In the genomic region with DNA sequence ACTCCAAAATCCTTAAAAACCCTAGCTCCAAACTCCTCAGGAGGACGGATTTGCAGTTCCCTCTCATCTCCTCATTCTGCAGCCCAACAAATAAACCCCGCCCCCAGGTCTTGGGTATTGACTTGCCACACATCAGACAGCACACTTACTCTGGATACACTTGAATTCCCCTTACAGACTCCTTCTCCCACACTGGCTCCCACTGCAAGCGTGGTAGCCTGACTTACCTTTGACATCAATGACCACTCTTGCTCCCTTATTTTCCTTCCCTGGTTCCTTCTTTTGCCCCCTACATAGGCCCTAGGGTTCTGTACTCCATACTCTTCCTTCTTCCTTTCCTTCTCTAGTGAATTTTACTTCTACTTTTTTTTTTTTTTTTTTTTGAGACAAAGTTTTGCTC, we compare ENCODE assay signal across 20 cellular contexts. TPM values are rescaled to one million over a fixed set of nuclear protein-coding genes. Genes with fewer than 3 reads are reported as not detected.
DNase-seq lines count a peak whose midpoint lies in the region; ATAC-seq and TF ChIP-seq lines count a peak whose summit lies in the region.
"Had no signal": no experiment of that assay in that cellular context is flagged by ENCODE, and none has a peak within 500 bp of the region (broad histone marks: within the 10 kb centered on the region; RNA-seq: fewer than 3 reads in every experiment).

No MANE protein-coding gene starts in this region.

- H3K27me3 Mint-ChIP-seq in activated CD4-positive, alpha-beta T cell treated with anti-CD3 and anti-CD28 coated beads, Interleukin-2, amount 10 ng/mL, durations not matched to agents 7 days and 5 days, result no peaks in the 10 kb centered on the region
- no peaks in the 10 kb centered on the region for H3K27me3 Mint-ChIP-seq in activated naive CD8-positive, alpha-beta T cell treated with anti-CD3 and anti-CD28 coated beads for 36 hours
- H3K27me3 Mint-ChIP-seq: activated CD4-positive, alpha-beta T cell treated with anti-CD3 and anti-CD28 coated beads for 36 hours; stimulated activated naive CD8-positive, alpha-beta T cell treated with anti-CD3 and anti-CD28 coated beads, Interleukin-15, amount 100 ng/mL, for 72 hours had no signal

- no peak for DNase-seq in activated CD4-positive, alpha-beta T cell treated with anti-CD3 and anti-CD28 coated beads, Interleukin-2, amount 10 ng/mL, durations not matched to agents 7 days and 5 days
- DNase-seq in activated CD4-positive, alpha-beta T cell treated with anti-CD3 and anti-CD28 coated beads for 48 hours, result no peak
- DNase-seq in activated naive CD8-positive, alpha-beta T cell treated with anti-CD3 and anti-CD28 coated beads for 36 hours, result no peak
- DNase-seq in kidney epithelial cell (ENCODE audit: low read depth) (peak; percentile 58), substantia nigra (lab: John Stamatoyannopoulos, UW) (no peak), RWPE1 (ENCODE audit: low spot score) (no peak), medulla oblongata (ENCODE audit: extremely low spot score) (no peak)
- DNase-seq: activated CD4-positive, alpha-beta T cell treated with anti-CD3 and anti-CD28 coated beads for 36 hours; activated naive CD4-positive, alpha-beta T cell treated with Interleukin-2 at 50 U/mL for 16 hours; dermis blood vessel endothelial cell; NCI-H2029 treated with DMSO at 0.1 percent for 48 hours; NCI-H69; occipital lobe; sigmoid colon; SJCRH30; stimulated activated naive CD8-positive, alpha-beta T cell treated with anti-CD3 and anti-CD28 coated beads, Interleukin-15, amount 100 ng/mL, for 72 hours had no signal

- peak overlapping the region; percentile 57 for H3K27ac Mint-ChIP-seq in activated CD4-positive, alpha-beta T cell treated with anti-CD3 and anti-CD28 coated beads, Interleukin-2, amount 10 ng/mL, durations not matched to agents 7 days and 5 days
- H3K27ac Mint-ChIP-seq in activated naive CD8-positive, alpha-beta T cell treated with anti-CD3 and anti-CD28 coated beads for 36 hours, result peak overlapping the region; percentile 23
- H3K27ac Mint-ChIP-seq: activated CD4-positive, alpha-beta T cell treated with anti-CD3 and anti-CD28 coated beads for 36 hours; mesothelial cell of epicardium; stimulated activated naive CD8-positive, alpha-beta T cell treated with anti-CD3 and anti-CD28 coated beads, Interleukin-15, amount 100 ng/mL, for 72 hours had no signal

- H3K36me3 ChIP-seq in kidney epithelial cell (ENCODE audit: control insufficient read depth, insufficient read depth, low read length), result peaks cover 1% of the 10 kb centered on the region
- H3K36me3 ChIP-seq: SJCRH30 had no signal

- ATAC-seq in HG03025 (IDR thresholded peaks at IDR 0.05; ENCODE audit: low FRiP score, unreplicated experiment), result no peak
- ATAC-seq: activated CD4-positive, alpha-beta T cell treated with anti-CD3 and anti-CD28 coated beads for 36 hours; esophagus mucosa; stimulated activated naive CD8-positive, alpha-beta T cell treated with anti-CD3 and anti-CD28 coated beads, Interleukin-15, amount 100 ng/mL, for 72 hours had no signal

- TF ChIP-seq CTCF in kidney epithelial cell (IDR thresholded peaks at IDR 0.05; ENCODE audit: insufficient read depth, low read length, poor library complexity, severe bottlenecking) (no peak), RWPE1 (conservative IDR thresholded peaks at IDR 0.05; ENCODE audit: low read depth) (no peak)

- peaks cover 52% of the 10 kb centered on the region for H3K4me1 Mint-ChIP-seq in activated CD4-positive, alpha-beta T cell treated with anti-CD3 and anti-CD28 coated beads, Interleukin-2, amount 10 ng/mL, durations not matched to agents 7 days and 5 days
- peaks cover 45% of the 10 kb centered on the region for H3K4me1 Mint-ChIP-seq in activated naive CD8-positive, alpha-beta T cell treated with anti-CD3 and anti-CD28 coated beads for 36 hours

- H3K4me3 ChIP-seq in kidney epithelial cell (ENCODE audit: low read depth, low read length), result no peak overlapping the region
- H3K4me3 ChIP-seq: A549, sigmoid colon, SJCRH30 had no signal

- peak overlapping the region; percentile 58 for H3K27ac ChIP-seq in substantia nigra (ENCODE audit: low read depth, low read length, poor library complexity, severe bottlenecking)
- no peak overlapping the region for H3K27ac ChIP-seq in RWPE1
- H3K27ac ChIP-seq: A549, sigmoid colon, SJCRH30 had no signal

- POLR2A ChIA-PET in activated CD4-positive, alpha-beta T cell treated with anti-CD3 and anti-CD28 coated beads, Interleukin-2, amount 10 ng/mL, durations not matched to agents 7 days and 5 days (lab: Charles Lee), result no interaction called here
- POLR2A ChIA-PET in RWPE1 (lab: Yijun Ruan, JAX; ENCODE audit: low non-redundant PET), result interaction anchor here (0.6 kb wide), 1 partner anchor 34 kb away, joined by 3 read pairs; no protein-coding TSS in a partner anchor

- CTCF ChIA-PET in activated CD4-positive, alpha-beta T cell treated with anti-CD3 and anti-CD28 coated beads, Interleukin-2, amount 10 ng/mL, durations not matched to agents 7 days and 5 days (lab: Charles Lee), result interaction anchor here (1.0 kb wide), 1 partner anchor 70 kb away, joined by 3 read pairs; no protein-coding TSS in a partner anchor
- CTCF ChIA-PET in RWPE1 (lab: Yijun Ruan, JAX), result no interaction called here

- peaks cover 54% of the 10 kb centered on the region for H3K36me3 Mint-ChIP-seq in activated CD4-positive, alpha-beta T cell treated with anti-CD3 and anti-CD28 coated beads, Interleukin-2, amount 10 ng/mL, durations not matched to agents 7 days and 5 days (ENCODE audit: low read depth)
- H3K36me3 Mint-ChIP-seq in activated naive CD8-positive, alpha-beta T cell treated with anti-CD3 and anti-CD28 coated beads for 36 hours, result peaks cover 15% of the 10 kb centered on the region

- H3K9me3 Mint-ChIP-seq in activated CD4-positive, alpha-beta T cell treated with anti-CD3 and anti-CD28 coated beads, Interleukin-2, amount 10 ng/mL, durations not matched to agents 7 days and 5 days, result no peaks in the 10 kb centered on the region
- H3K9me3 Mint-ChIP-seq in activated naive CD8-positive, alpha-beta T cell treated with anti-CD3 and anti-CD28 coated beads for 36 hours, result no peaks in the 10 kb centered on the region
- H3K9me3 Mint-ChIP-seq: mesothelial cell of epicardium; stimulated activated naive CD8-positive, alpha-beta T cell treated with anti-CD3 and anti-CD28 coated beads, Interleukin-15, amount 100 ng/mL, for 72 hours had no signal

- H3K27me3 ChIP-seq in kidney epithelial cell (ENCODE audit: control insufficient read depth, insufficient read depth, low read length), result no peaks in the 10 kb centered on the region
- H3K27me3 ChIP-seq: sigmoid colon, SJCRH30 had no signal

- no peak overlapping the region for H3K4me3 Mint-ChIP-seq in activated CD4-positive, alpha-beta T cell treated with anti-CD3 and anti-CD28 coated beads, Interleukin-2, amount 10 ng/mL, durations not matched to agents 7 days and 5 days
- no peak overlapping the region for H3K4me3 Mint-ChIP-seq in activated naive CD8-positive, alpha-beta T cell treated with anti-CD3 and anti-CD28 coated beads for 36 hours
- H3K4me3 Mint-ChIP-seq: activated CD4-positive, alpha-beta T cell treated with anti-CD3 and anti-CD28 coated beads for 36 hours; mesothelial cell of epicardium; stimulated activated naive CD8-positive, alpha-beta T cell treated with anti-CD3 and anti-CD28 coated beads, Interleukin-15, amount 100 ng/mL, for 72 hours had no signal

RNA-seq across cellular contexts. Expression of a gene that starts 7.5 kb away (rescaled TPM):
- total RNA-seq in activated CD4-positive, alpha-beta T cell treated with anti-CD3 and anti-CD28 coated beads, Interleukin-2, amount 10 ng/mL, durations not matched to agents 7 days and 5 days, result 10 to 100 TPM; 36.0 to 40.1 TPM
- 10 to 100 TPM in 1 of 2 experiments, 1 to 10 TPM in 1; 9.6 to 10.3 TPM for total RNA-seq in activated naive CD8-positive, alpha-beta T cell treated with anti-CD3 and anti-CD28 coated beads for 36 hours
- 13.8 and 14.1 TPM in 2 replicates for total RNA-seq in kidney epithelial cell
